ENCODE assay signal across 12 cellular contexts in the genomic region with DNA sequence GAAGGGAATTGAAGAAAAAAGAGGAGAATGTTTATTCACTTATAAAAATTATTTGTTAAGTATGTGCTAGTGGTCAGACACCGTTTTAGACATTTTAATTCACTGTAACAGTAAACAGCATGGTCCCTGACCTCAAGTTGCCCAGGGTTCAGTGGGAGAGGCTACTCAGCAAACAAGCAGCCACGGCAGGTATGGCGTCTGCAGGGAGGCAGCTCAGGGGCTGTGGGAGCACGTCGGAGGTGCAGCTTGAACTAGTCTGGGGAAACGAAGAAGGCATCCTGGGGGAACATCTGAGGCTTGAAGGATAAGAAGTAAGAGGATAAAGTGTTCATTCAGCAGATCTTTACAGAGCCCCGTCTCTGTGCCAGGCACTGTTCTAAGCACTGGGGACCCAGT.
DNase-seq lines count a peak whose midpoint lies in the region; ATAC-seq, FAIRE-seq and TF ChIP-seq lines count a peak whose summit lies in the region.
"Had no signal": no experiment of that assay in that cellular context is flagged by ENCODE, and none has a peak within 500 bp of the region (broad histone marks: within the 10 kb centered on the region; RNA-seq: fewer than 3 reads in every experiment).

No MANE protein-coding gene starts in this region.

- H2AFZ ChIP-seq in GM12878 (ENCODE audit: control insufficient read depth, low read depth, low read length): peak overlapping the region; percentile 5; the same call in 1 of the 2 replicates

- peak overlapping the region; percentile 65 for H3K4me2 ChIP-seq in GM12878 (ENCODE audit: control insufficient read depth, insufficient read depth)

- H3K27me3 Mint-ChIP-seq in stimulated activated naive B cell treated with anti-CD40 and anti-IgM and Interleukin-4, amounts not matched to agents 10 μg/mL and 1 μg/mL and 100 μg/mL, for 72 hours: no peaks in the 10 kb centered on the region

- FAIRE-seq in GM12878 (lab: Jason Lieb, UNC): no peak

- SMC1A ChIA-PET in GM12878 (lab: Charles Lee; ENCODE audit: uncharacterized antibody, unreplicated experiment): interaction anchor here (0.9 to 3.2 kb wide), 13 partner anchors 18 to 294 kb away, joined by 3 to 17 read pairs (median 5); no protein-coding TSS in a partner anchor

- peaks cover 4% of the 10 kb centered on the region for H3K79me2 ChIP-seq in GM12878 (ENCODE audit: control insufficient read depth, insufficient read depth, low read length)

- no peak for TF ChIP-seq EP300 in GM12878 (IDR thresholded peaks at IDR 0.05; ENCODE audit: borderline replicate concordance in 1 of 2, control insufficient read depth in 1 of 2, low read depth in 2 of 2, low read length in 2 of 2)

- intact Hi-C loops in GM12878 (cut with micrococcal nuclease; ENCODE audit: unreplicated experiment) (loop anchor here (2.0 to 5.0 kb wide), 5 partner anchors 33 to 273 kb away; no protein-coding TSS in a partner anchor), posterior vena cava (cut with DNase I) (loop anchor here in 1 of 2 donors (5.0 to 10.0 kb wide), 2 partner anchors 61 to 983 kb away; no protein-coding TSS in a partner anchor)

- no peaks in the 10 kb centered on the region for H3K9me3 Mint-ChIP-seq in stimulated activated naive B cell treated with anti-CD40 and anti-IgM and Interleukin-4, amounts not matched to agents 10 μg/mL and 1 μg/mL and 100 μg/mL, for 72 hours

- TF ChIP-seq CTCF in GM12878 (IDR thresholded peaks at IDR 0.05 in 2 of 3, conservative IDR thresholded peaks at IDR 0.05 in 1 of 3; ENCODE audit: control insufficient read depth in 2 of 3, extremely low read depth in 1 of 3, insufficient read depth in 1 of 3, low read depth in 3 of 3, low read length in 3 of 3): no peak

- peak overlapping the region; percentile 85 for H3K27ac Mint-ChIP-seq in stimulated activated naive B cell treated with anti-CD40 and anti-IgM and Interleukin-4, amounts not matched to agents 10 μg/mL and 1 μg/mL and 100 μg/mL, for 72 hours

- WGBS in GM12878 (ENCODE audit: insufficient coverage, insufficient replicate concordance, low lambda C conversion rate, missing lambda C conversion rate): 10% methylated on average over 7 of the region's 7 CpGs

- peak overlapping the region; percentile 3 to 83 for H3K4me3 Mint-ChIP-seq in stimulated activated naive B cell treated with anti-CD40 and anti-IgM and Interleukin-4, amounts not matched to agents 10 μg/mL and 1 μg/mL and 100 μg/mL, for 72 hours

- in situ Hi-C loops in GM12878 (cut with MboI): no loop called here

- H3K36me3 Mint-ChIP-seq in stimulated activated naive B cell treated with anti-CD40 and anti-IgM and Interleukin-4, amounts not matched to agents 10 μg/mL and 1 μg/mL and 100 μg/mL, for 72 hours: peaks cover 7 to 26% of the 10 kb centered on the region in 2 donors

- H3K9me3 ChIP-seq in GM12878 (replicated peaks; ENCODE audit: control insufficient read depth, insufficient read depth, low read length): no peaks in the 10 kb centered on the region; the same call in 2 of the 3 replicates
- H3K9me3 ChIP-seq: neutrophil had no signal

- peak overlapping the region; percentile 58 for H3K9ac ChIP-seq in GM12878 (ENCODE audit: control insufficient read depth, insufficient read depth, low read length)

- RAD21 ChIA-PET in GM12878 (lab: Charles Lee; ENCODE audit: unreplicated experiment): interaction anchor here (0.6 to 2.3 kb wide), 10 partner anchors 13 to 336 kb away, joined by 3 to 12 read pairs (median 4); a partner anchor contains a TSS

- H4K20me1 ChIP-seq in GM12878 (ENCODE audit: control insufficient read depth, insufficient read depth): no peaks in the 10 kb centered on the region

- no peak for TF ChIP-seq POLR2A in GM12878 (IDR thresholded peaks at IDR 0.05; ENCODE audit: low read depth, low read length)

- CTCF ChIA-PET in GM12878 (lab: Yijun Ruan, JAX): interaction anchor here (0.8 to 1.8 kb wide), 5 partner anchors 10 to 291 kb away, joined by 3 to 8 read pairs (median 4); no protein-coding TSS in a partner anchor

- H3K4me1 ChIP-seq in GM12878 (ENCODE audit: control insufficient read depth, insufficient read depth, low read length): peaks cover 57% of the 10 kb centered on the region

- TF ChIP-seq RAD21 in GM12878 (IDR thresholded peaks at IDR 0.05; ENCODE audit: insufficient read depth, low read depth, low read length): no peak

- H3K27me3 ChIP-seq in GM12878 (replicated peaks in 1 of 2; ENCODE audit: control insufficient read depth in 2 of 2, insufficient read depth in 2 of 2, low read length in 1 of 2): no peaks in the 10 kb centered on the region

- peak; percentile 31 for DNase-seq in NCI-H82 (lab: John Stamatoyannopoulos, UW)
- no peak for DNase-seq in NCI-H82 treated with DMSO at 0.1 percent for 48 hours (lab: John Stamatoyannopoulos, UW; ENCODE audit: unreplicated experiment)
- no peak for DNase-seq in GM12878 (ENCODE audit: low read depth, low spot score)
- no peak for DNase-seq in stimulated activated naive B cell treated with anti-CD40 and anti-IgM and Interleukin-4, amounts not matched to agents 10 μg/mL and 1 μg/mL and 100 μg/mL, for 72 hours
- no peak for DNase-seq in posterior vena cava (ENCODE audit: low spot score)
- DNase-seq in D341Med (ENCODE audit: low spot score): no peak
- DNase-seq: NCI-H1436 treated with DMSO at 0.1 percent for 48 hours had no signal

- no TSS peak for BruUV-seq in GM12878 (replicated peaks; lab: Mats Ljungman, UMichigan)

- POLR2A ChIA-PET in GM12878 (lab: Charles Lee): interaction anchor here (0.5 to 1.6 kb wide), 6 partner anchors 25 to 208 kb away, joined by 3 to 7 read pairs (median 4); a partner anchor contains a TSS

- 0 out of 2 replicates have a peak overlapping the region, but pooled peaks have one; percentile 12 for H3K4me3 ChIP-seq in GM12878

- peaks cover 52 to 74% of the 10 kb centered on the region in 2 donors for H3K4me1 Mint-ChIP-seq in stimulated activated naive B cell treated with anti-CD40 and anti-IgM and Interleukin-4, amounts not matched to agents 10 μg/mL and 1 μg/mL and 100 μg/mL, for 72 hours

- H3K36me3 ChIP-seq in GM12878 (ENCODE audit: control insufficient read depth in 2 of 2, insufficient read depth in 2 of 2, low read length in 1 of 2): peaks cover 0 to 5% of the 10 kb centered on the region in 2 experiments; a peak in 2 of 4 replicates
- H3K36me3 ChIP-seq: neutrophil had no signal

- ATAC-seq in HG02981 (IDR thresholded peaks at IDR 0.05; ENCODE audit: unreplicated experiment) (peak; percentile 21), GM12878 (peak; percentile 41), GM18867 (IDR thresholded peaks at IDR 0.05; ENCODE audit: unreplicated experiment) (no peak)
- ATAC-seq in stimulated activated naive B cell treated with anti-CD40 and anti-IgM and Interleukin-4, amounts not matched to agents 10 μg/mL and 1 μg/mL and 100 μg/mL, for 72 hours (replicated peaks): peak; percentile 17 to 28
- ATAC-seq: Right ventricle myocardium inferior had no signal

- H3K27ac ChIP-seq in GM12878 (ENCODE audit: control insufficient read depth, insufficient read depth): peak overlapping the region; percentile 68
- H3K27ac ChIP-seq: 22Rv1, neutrophil had no signal

TF ChIP-seq in GM12878, 131 proteins besides CTCF, POLR2A, EP300 and RAD21:
- 0 out of 2 replicates have a peak, but pooled peaks have one; percentile 29 for TF ChIP-seq STAT1 (conservative IDR thresholded peaks at IDR 0.05)
- no peak for TF ChIP-seq CHD1 (IDR thresholded peaks at IDR 0.05; ENCODE audit: low read depth, low read length)
- 0 out of 2 replicates have a peak, but pooled peaks have one; percentile 3 for TF ChIP-seq BACH1 (IDR thresholded peaks at IDR 0.05; ENCODE audit: borderline replicate concordance)
- TF ChIP-seq ZNF207 (IDR thresholded peaks at IDR 0.05; ENCODE audit: borderline replicate concordance): no peak
- TF ChIP-seq MTA3 (IDR thresholded peaks at IDR 0.05; ENCODE audit: borderline replicate concordance, low read length): 0 out of 2 replicates have a peak, but pooled peaks have one; percentile 7
- peak; percentile 57; the same call in 1 of the 2 replicates for TF ChIP-seq YY1 (IDR thresholded peaks at IDR 0.05; ENCODE audit: low read depth, low read length)
